ENCODE assay signal across 8 cellular contexts in genomic region chr2:127415593-127416485, GRCh38. TPM values are rescaled to one million over a fixed set of nuclear protein-coding genes. Genes with fewer than 3 reads are reported as not detected.
DNase-seq lines count a peak whose midpoint lies in the region; ATAC-seq, FAIRE-seq and TF ChIP-seq lines count a peak whose summit lies in the region.

No MANE protein-coding gene starts in this region.

- H3K27me3 ChIP-seq in right atrium auricular region: no peaks in the 10 kb centered on the region

- peaks cover 0 to 25% of the 10 kb centered on the region in 2 donors for H3K4me1 ChIP-seq in right atrium auricular region

- DNase-seq in AG04449 (ENCODE audit: low read depth, low spot score) (no peak), GM19240 (ENCODE audit: insufficient read length, low spot score) (peak; percentile 50), RCC 7860 (ENCODE audit: low spot score) (peak; percentile 26), right atrium auricular region (ENCODE audit: low spot score) (no peak), sciatic nerve (ENCODE audit: low spot score) (peak; percentile 70), NCI-H226 (no peak)
- DNase-seq in activated naive CD4-positive, alpha-beta T cell treated with anti-CD3 and anti-CD28 coated beads, Interleukin-2, amount 50 U/mL, for 16 hours: peak; percentile 79

- POLR2A ChIA-PET in AG04449 (lab: Yijun Ruan, JAX): no interaction called here

- H3K27ac ChIP-seq in right atrium auricular region: no peak overlapping the region

- peak; percentile 39 for ATAC-seq in HG03457 (IDR thresholded peaks at IDR 0.05; ENCODE audit: unreplicated experiment)
- peak; percentile 55 for ATAC-seq in sciatic nerve

- TF ChIP-seq CTCF in AG04449 (IDR thresholded peaks at IDR 0.05; ENCODE audit: insufficient read depth, low read length, missing control alignments) (peak; percentile 43), right atrium auricular region (IDR thresholded peaks at IDR 0.05) (peak; percentile 58 to 85)

- CTCF ChIA-PET in AG04449 (lab: Yijun Ruan, JAX): interaction anchor here (0.9 to 2.1 kb wide), 9 partner anchors 9 to 92 kb away, joined by 3 to 9 read pairs (median 3); no protein-coding TSS in a partner anchor

- peak overlapping the region; percentile 27; the same call in 1 of the 2 replicates for H3K4me3 ChIP-seq in AG04449 (ENCODE audit: low read depth, low read length)
- peak overlapping the region; percentile 36 to 49 for H3K4me3 ChIP-seq in right atrium auricular region

- no peak for FAIRE-seq in RCC 7860 (lab: Jason Lieb, UNC)

- intact Hi-C loops in sciatic nerve (cut with DNase I): no loop called here

- peaks cover 0 to 5% of the 10 kb centered on the region in 2 donors for H3K9me3 ChIP-seq in right atrium auricular region

- no peaks in the 10 kb centered on the region for H3K36me3 ChIP-seq in right atrium auricular region

RNA-seq across cellular contexts. Expression of gene PROC, which starts 2.4 kb away (rescaled TPM):
- total RNA-seq in right atrium auricular region (not detected), sciatic nerve (not detected)

RNA-seq across cellular contexts. Expression of gene MAP3K2, which starts 28.1 kb away (rescaled TPM):
- total RNA-seq in right atrium auricular region (10 to 100 TPM; 20.5 to 20.8 TPM), sciatic nerve (62.0 TPM)

Comparison
In these comparisons a context has a peak if more than half of its experiments do, and no peak if none do; other contexts are left out.
1. DNase-seq: peak in GM19240 (single experiment), RCC 7860 (single experiment), activated naive CD4-positive, alpha-beta T cell treated with anti-CD3 and anti-CD28 coated beads, Interleukin-2, amount 50 U/mL, for 16 hours (single experiment) and sciatic nerve (single experiment); none in AG04449 (single experiment), right atrium auricular region (single experiment) and NCI-H226 (single experiment).